Comparison of ENCODE assay signal across 9 cellular contexts in genomic region chr5:35478856-35479682, GRCh38.
A peak's percentile ranks its signal among the peaks of the same experiment; 100 is the strongest.
DNase-seq lines count a peak whose midpoint lies in the region; ATAC-seq, FAIRE-seq and TF ChIP-seq lines count a peak whose summit lies in the region.
"Had no signal": no experiment of that assay in that cellular context is flagged by ENCODE, and none has a peak within 500 bp of the region (broad histone marks: within the 10 kb centered on the region; RNA-seq: fewer than 3 reads in every experiment).

No MANE protein-coding gene starts in this region.

- H3K9ac ChIP-seq in Karpas-422 (ENCODE audit: low read length) (no peak overlapping the region), adipocyte (ENCODE audit: low read length) (peak overlapping the region; percentile 75), kidney (ENCODE audit: low read length in 2 of 2) (no peak overlapping the region)

- H3K9me2 ChIP-seq in Karpas-422 (replicated peaks; ENCODE audit: insufficient read depth, low read length), result no peaks in the 10 kb centered on the region

- no peak overlapping the region for H3K27ac ChIP-seq in Karpas-422 (ENCODE audit: low read length)
- peak overlapping the region; percentile 16 to 72 for H3K27ac ChIP-seq in kidney (ENCODE audit: low read depth in 2 of 2, low read length in 2 of 2)
- H3K27ac ChIP-seq in thoracic aorta, result peak overlapping the region in 1 of 2 donors; percentile 14
- H3K27ac ChIP-seq: C4-2B had no signal

- no peak for ATAC-seq in thoracic aorta (ENCODE audit: insufficient number of reproducible peaks, low FRiP score, low read depth)
- no peak for ATAC-seq in GM19455 (IDR thresholded peaks at IDR 0.05; ENCODE audit: unreplicated experiment)

- H3K4me3 Mint-ChIP-seq in activated CD4-positive, alpha-beta T cell treated with anti-CD3 and anti-CD28 coated beads, Interleukin-2, amount 10 ng/mL, durations not matched to agents 24 days and 14 days, result peak overlapping the region; percentile 75

- H3K79me2 ChIP-seq in Karpas-422 (ENCODE audit: low read length), result no peaks in the 10 kb centered on the region

- no peaks in the 10 kb centered on the region for H3K27me3 Mint-ChIP-seq in activated CD4-positive, alpha-beta T cell treated with anti-CD3 and anti-CD28 coated beads, Interleukin-2, amount 10 ng/mL, durations not matched to agents 24 days and 14 days

- peak overlapping the region; percentile 83 for H2AFZ ChIP-seq in Karpas-422 (ENCODE audit: low read length)

- peaks cover 9% of the 10 kb centered on the region for H3K36me3 Mint-ChIP-seq in activated CD4-positive, alpha-beta T cell treated with anti-CD3 and anti-CD28 coated beads, Interleukin-2, amount 10 ng/mL, durations not matched to agents 24 days and 14 days (ENCODE audit: low read depth)

- peak; percentile 68 for DNase-seq in activated CD4-positive, alpha-beta T cell treated with anti-CD3 and anti-CD28 coated beads, Interleukin-2, amount 10 ng/mL, durations not matched to agents 24 days and 14 days
- DNase-seq in activated CD4-positive, alpha-beta T cell treated with anti-CD3 and anti-CD28 coated beads for 48 hours, result no peak
- no peak for DNase-seq in Karpas-422
- DNase-seq in adipocyte (ENCODE audit: low read depth), result peak; percentile 82
- DNase-seq in kidney, result no peak
- no peak for DNase-seq in thoracic aorta (ENCODE audit: low spot score)
- no peak for DNase-seq in NCI-H2171 (lab: John Stamatoyannopoulos, UW)

- no peaks in the 10 kb centered on the region for H4K20me1 ChIP-seq in Karpas-422 (ENCODE audit: insufficient read depth, low read depth, low read length)

- H3K36me3 ChIP-seq in Karpas-422 (ENCODE audit: insufficient read depth, low read length), result no peaks in the 10 kb centered on the region
- no peaks in the 10 kb centered on the region for H3K36me3 ChIP-seq in adipocyte (ENCODE audit: control insufficient read depth, insufficient read depth, low read length, severe bottlenecking)
- H3K36me3 ChIP-seq in kidney (ENCODE audit: control insufficient read depth in 1 of 2, insufficient read depth in 2 of 2, low read length in 2 of 2), result no peaks in the 10 kb centered on the region
- no peaks in the 10 kb centered on the region for H3K36me3 ChIP-seq in thoracic aorta

- peak; percentile 76 for FAIRE-seq in kidney (lab: Jason Lieb, UNC)

- H3K27me3 ChIP-seq in Karpas-422 (ENCODE audit: low read length) (no peaks in the 10 kb centered on the region), adipocyte (replicated peaks; ENCODE audit: control insufficient read depth, insufficient read depth, low read length) (no peaks in the 10 kb centered on the region), thoracic aorta (replicated peaks; ENCODE audit: insufficient read depth) (no peaks in the 10 kb centered on the region)

- TF ChIP-seq CTCF in kidney (IDR thresholded peaks at IDR 0.05; ENCODE audit: borderline replicate concordance, extremely low read depth, insufficient read depth), result no peak
- TF ChIP-seq CTCF in thoracic aorta (IDR thresholded peaks at IDR 0.05), result no peak

- peaks cover 9% of the 10 kb centered on the region for H3K9me3 Mint-ChIP-seq in activated CD4-positive, alpha-beta T cell treated with anti-CD3 and anti-CD28 coated beads, Interleukin-2, amount 10 ng/mL, durations not matched to agents 24 days and 14 days

- intact Hi-C loops in activated CD4-positive, alpha-beta T cell treated with anti-CD3 and anti-CD28 coated beads, Interleukin-2, amount 10 ng/mL, durations not matched to agents 24 days and 14 days (cut with micrococcal nuclease), result no loop called here
- intact Hi-C loops in kidney (cut with DNase I), result no loop called here

- peak overlapping the region; percentile 81 for H3K27ac Mint-ChIP-seq in activated CD4-positive, alpha-beta T cell treated with anti-CD3 and anti-CD28 coated beads, Interleukin-2, amount 10 ng/mL, durations not matched to agents 24 days and 14 days

- peak overlapping the region; percentile 35 for H3K4me2 ChIP-seq in Karpas-422 (ENCODE audit: low read depth, low read length, poor library complexity, severe bottlenecking)

- H3K4me1 Mint-ChIP-seq in activated CD4-positive, alpha-beta T cell treated with anti-CD3 and anti-CD28 coated beads, Interleukin-2, amount 10 ng/mL, durations not matched to agents 24 days and 14 days, result peaks cover 9% of the 10 kb centered on the region

- H3K4me3 ChIP-seq in Karpas-422 (ENCODE audit: low read length) (peak overlapping the region; percentile 33; the same call in 1 of the 2 replicates), adipocyte (ENCODE audit: low read length) (peak overlapping the region; percentile 79), kidney (ENCODE audit: low read length in 2 of 2) (peak overlapping the region; percentile 29 to 54), thoracic aorta (peak overlapping the region; percentile 63)

- H3K9me3 ChIP-seq in Karpas-422 (ENCODE audit: low read length) (no peaks in the 10 kb centered on the region), adipocyte (ENCODE audit: control insufficient read depth, low read length) (no peaks in the 10 kb centered on the region), kidney (ENCODE audit: control insufficient read depth in 1 of 2, low read length in 2 of 2) (no peaks in the 10 kb centered on the region), thoracic aorta (no peaks in the 10 kb centered on the region)

- H3K4me1 ChIP-seq in Karpas-422 (ENCODE audit: low read length) (peaks cover 6% of the 10 kb centered on the region), adipocyte (ENCODE audit: control insufficient read depth, insufficient read depth, low read length) (peaks cover 17% of the 10 kb centered on the region), kidney (ENCODE audit: control insufficient read depth in 1 of 2, insufficient read depth in 1 of 2, low read depth in 1 of 2, low read length in 2 of 2) (peaks cover 0 to 20% of the 10 kb centered on the region in 2 donors), thoracic aorta (ENCODE audit: control insufficient read depth in 1 of 2, low read depth in 2 of 2) (peaks cover 5 to 12% of the 10 kb centered on the region in 2 donors)

Comparison
In these comparisons a context has a peak if more than half of its experiments do, and no peak if none do; other contexts are left out.
1. DNase-seq: peak in activated CD4-positive, alpha-beta T cell treated with anti-CD3 and anti-CD28 coated beads, Interleukin-2, amount 10 ng/mL, durations not matched to agents 24 days and 14 days (single experiment) and adipocyte (single experiment); none in activated CD4-positive, alpha-beta T cell treated with anti-CD3 and anti-CD28 coated beads for 48 hours (single experiment), Karpas-422 (single experiment), kidney (single experiment), thoracic aorta (single experiment) and NCI-H2171 (single experiment).
2. Peak in every context shown above with its lines, with median percentiles within 50 percentile points of each other: H3K4me3 ChIP-seq.